ENCODE assay signal across 27 cellular contexts in genomic region chr1:179871940-179872339, GRCh38. TPM values are rescaled to one million over a fixed set of nuclear protein-coding genes. Genes with fewer than 3 reads are reported as not detected.
DNase-seq lines count a peak whose midpoint lies in the region; ATAC-seq and TF ChIP-seq lines count a peak whose summit lies in the region.
"Had no signal": no experiment of that assay in that cellular context is flagged by ENCODE, and none has a peak within 500 bp of the region (broad histone marks: within the 10 kb centered on the region; RNA-seq: fewer than 3 reads in every experiment).

No MANE protein-coding gene starts in this region.

- H3K9ac ChIP-seq in OCI-LY1 (ENCODE audit: low read length), result no peak overlapping the region; the same call in 1 of the 2 replicates
- H3K9ac ChIP-seq: neural progenitor cell, parathyroid adenoma had no signal

- no peak for ATAC-seq in right lobe of liver
- peak; percentile 79 to 87 for ATAC-seq in gastrocnemius medialis
- no peak for ATAC-seq in GM21360 (IDR thresholded peaks at IDR 0.05; ENCODE audit: unreplicated experiment)
- ATAC-seq: T-cell, WTC11 had no signal

- H2AFZ ChIP-seq in OCI-LY1 (ENCODE audit: low read length), result no peak overlapping the region
- H2AFZ ChIP-seq: neural progenitor cell, parathyroid adenoma had no signal

- H3K4me3 ChIP-seq in DOHH2 (ENCODE audit: low read length) (no peak overlapping the region), OCI-LY1 (ENCODE audit: low read depth, low read length, poor library complexity, severe bottlenecking) (peak overlapping the region; percentile 36), right lobe of liver (no peak overlapping the region), gastrocnemius medialis (peak overlapping the region in 2 of 4 donors; percentile 1 to 86), Peyer's patch (no peak overlapping the region)
- H3K4me3 ChIP-seq: esophagus muscularis mucosa, neural progenitor cell, right atrium auricular region, spleen, transverse colon had no signal

- no peak overlapping the region for H3K27ac ChIP-seq in DOHH2 (ENCODE audit: low read depth, low read length)
- peak overlapping the region; percentile 75 for H3K27ac ChIP-seq in OCI-LY1 (ENCODE audit: low read depth, low read length, poor library complexity, severe bottlenecking)
- peak overlapping the region in 2 of 3 donors; percentile 77 to 90 for H3K27ac ChIP-seq in right lobe of liver
- peak overlapping the region; percentile 67 to 87 (median 82) for H3K27ac ChIP-seq in gastrocnemius medialis
- H3K27ac ChIP-seq in Peyer's patch, result no peak overlapping the region
- no peak overlapping the region for H3K27ac ChIP-seq in caudate nucleus (ENCODE audit: low read depth, low read length)
- H3K27ac ChIP-seq: neural progenitor cell, parathyroid adenoma, right atrium auricular region, RWPE1, transverse colon had no signal

- H3K9me2 ChIP-seq in DOHH2 (replicated peaks; ENCODE audit: control insufficient read depth, low read length) (no peaks in the 10 kb centered on the region), OCI-LY1 (ENCODE audit: low read depth, low read length) (no peaks in the 10 kb centered on the region)

- H3K79me2 ChIP-seq in DOHH2 (ENCODE audit: control insufficient read depth, low read length) (peaks cover 88% of the 10 kb centered on the region), OCI-LY1 (ENCODE audit: insufficient read depth, low read length) (peaks cover 71% of the 10 kb centered on the region)
- H3K79me2 ChIP-seq: parathyroid adenoma had no signal

- in situ Hi-C loops in gastrocnemius medialis (cut with MboI; ENCODE audit: low sequenced_read_pairs in 4 of 4), result loop anchor here in 2 of 4 donors (10.0 kb wide), 2 partner anchors 83 to 293 kb away; partner anchors contain the start of gene CEP350 (in 1 of the 2)

- DNase-seq in right lobe of liver (no peak), gastrocnemius medialis (no peak), Peyer's patch (no peak), caudate nucleus (lab: John Stamatoyannopoulos, UW) (no peak)
- DNase-seq: activated CD4-positive, alpha-beta T cell treated with anti-CD3 and anti-CD28 coated beads, Interleukin-2, amount 50 U/mL, for 4 hours; activated naive CD4-positive, alpha-beta T cell; CD4-positive, CD25-positive, alpha-beta regulatory T cell; dermis blood vessel endothelial cell; foreskin fibroblast; HFFc6; mammary epithelial cell; NCI-H1048; NCI-H1694; NCI-H82; spleen; stimulated activated CD8-positive, alpha-beta memory T cell treated with anti-CD3 and anti-CD28 coated beads, Interleukin-4, amount 100 ng/mL, for 48 hours; T-cell; transverse colon had no signal

- WGBS in right lobe of liver (ENCODE audit: insufficient coverage, low coverage, low lambda C conversion rate, missing lambda C conversion rate), result 33% methylated on average over 1 of the region's 1 CpG

- H3K36me3 ChIP-seq in DOHH2 (ENCODE audit: control insufficient read depth, low read length) (peaks cover 61% of the 10 kb centered on the region), OCI-LY1 (ENCODE audit: insufficient read depth, low read length) (peaks cover 66% of the 10 kb centered on the region), right lobe of liver (peaks cover 0 to 34% (median 15%) of the 10 kb centered on the region in 4 donors), gastrocnemius medialis (peaks cover 0 to 50% of the 10 kb centered on the region in 2 donors), Peyer's patch (peaks cover 0 to 42% (median 0%) of the 10 kb centered on the region in 3 donors)
- H3K36me3 ChIP-seq: neural progenitor cell had no signal

- TF ChIP-seq CTCF in DOHH2 (IDR thresholded peaks at IDR 0.05; ENCODE audit: low read depth, low read length, poor library complexity, severe bottlenecking) (no peak), OCI-LY1 (IDR thresholded peaks at IDR 0.05; ENCODE audit: low read length) (no peak), right lobe of liver (IDR thresholded peaks at IDR 0.05) (no peak), gastrocnemius medialis (IDR thresholded peaks at IDR 0.05 in 4 of 5, conservative IDR thresholded peaks at IDR 0.05 in 1 of 5) (no peak), Peyer's patch (IDR thresholded peaks at IDR 0.05) (no peak)

- H3K4me2 ChIP-seq in DOHH2 (ENCODE audit: low read length) (peak overlapping the region; percentile 42), OCI-LY1 (ENCODE audit: low read length) (peak overlapping the region; percentile 45)
- H3K4me2 ChIP-seq: neural progenitor cell had no signal

- H3F3A ChIP-seq in DOHH2 (ENCODE audit: control insufficient read depth, insufficient read depth) (peaks cover 4% of the 10 kb centered on the region; the same call in 1 of the 2 replicates), OCI-LY1 (ENCODE audit: insufficient read depth, low read length) (no peaks in the 10 kb centered on the region)

- H3K27me3 ChIP-seq in DOHH2 (ENCODE audit: control insufficient read depth, low read length), result no peaks in the 10 kb centered on the region
- no peaks in the 10 kb centered on the region for H3K27me3 ChIP-seq in OCI-LY1 (ENCODE audit: insufficient read depth, low read length)
- no peaks in the 10 kb centered on the region for H3K27me3 ChIP-seq in right lobe of liver
- H3K27me3 ChIP-seq in gastrocnemius medialis, result no peaks in the 10 kb centered on the region
- no peaks in the 10 kb centered on the region for H3K27me3 ChIP-seq in Peyer's patch
- H3K27me3 ChIP-seq: esophagus muscularis mucosa, neural progenitor cell, right atrium auricular region, spleen, transverse colon had no signal

- TF ChIP-seq POLR2A in right lobe of liver (IDR thresholded peaks at IDR 0.05) (no peak), gastrocnemius medialis (IDR thresholded peaks at IDR 0.05) (no peak), Peyer's patch (IDR thresholded peaks at IDR 0.05) (no peak)

- H3K4me1 ChIP-seq in DOHH2 (ENCODE audit: control insufficient read depth, low read length) (peaks cover 50% of the 10 kb centered on the region), OCI-LY1 (ENCODE audit: insufficient read depth, low read length, severe bottlenecking) (peaks cover 45% of the 10 kb centered on the region), right lobe of liver (peaks cover 0 to 45% (median 14%) of the 10 kb centered on the region in 4 donors), gastrocnemius medialis (peaks cover 53 to 68% of the 10 kb centered on the region in 2 donors), Peyer's patch (peaks cover 0 to 48% (median 3%) of the 10 kb centered on the region in 4 donors)

- intact Hi-C loops in right lobe of liver (cut with DNase I) (no loop called here), gastrocnemius medialis (cut with DNase I; ENCODE audit: low total_unique reads) (no loop called here)

- H3K9me3 ChIP-seq in DOHH2 (ENCODE audit: control insufficient read depth, insufficient read depth, low read length) (no peaks in the 10 kb centered on the region), OCI-LY1 (ENCODE audit: low read length) (no peaks in the 10 kb centered on the region), right lobe of liver (no peaks in the 10 kb centered on the region), gastrocnemius medialis (no peaks in the 10 kb centered on the region), Peyer's patch (no peaks in the 10 kb centered on the region)
- H3K9me3 ChIP-seq: esophagus muscularis mucosa, right atrium auricular region, spleen, transverse colon had no signal

- H4K20me1 ChIP-seq in DOHH2 (ENCODE audit: control insufficient read depth, insufficient read depth, low read depth, low read length), result peaks cover 3% of the 10 kb centered on the region; the same call in 1 of the 2 replicates
- no peaks in the 10 kb centered on the region for H4K20me1 ChIP-seq in OCI-LY1 (ENCODE audit: insufficient read depth, low read length)

RNA-seq across cellular contexts. Expression of gene TOR1AIP2, which starts 5.7 kb away (rescaled TPM):
- total RNA-seq in right lobe of liver (100 to 1,000 TPM in 2 of 6 experiments, 10 to 100 TPM in 4; 73.3 to 140 (median 90.4) TPM), gastrocnemius medialis (100 to 1,000 TPM in 3 of 4 donors, 10 to 100 TPM in 1; 78.7 to 274 (median 129) TPM), Peyer's patch (100 to 1,000 TPM in 3 of 4 donors, 10 to 100 TPM in 1; 45.4 to 314 (median 218) TPM)

RNA-seq across cellular contexts. Expression of gene TOR1AIP1, which starts 10.1 kb away (rescaled TPM):
- total RNA-seq in right lobe of liver (10 to 100 TPM; 18.0 to 31.2 (median 23.0) TPM), gastrocnemius medialis (100 to 1,000 TPM in 1 of 4 donors, 10 to 100 TPM in 3; 66.1 to 148 (median 68.8) TPM), Peyer's patch (10 to 100 TPM; 24.7 to 41.3 (median 30.0) TPM)

Comparison
In these comparisons a context has a peak if more than half of its experiments do, and no peak if none do; other contexts are left out.
1. H3K27ac ChIP-seq: peak in OCI-LY1 (single experiment), right lobe of liver (2 of 3) and gastrocnemius medialis (4 of 4); none in DOHH2 (single experiment), Peyer's patch (0 of 4) and caudate nucleus (single experiment).
2. ATAC-seq: peak in gastrocnemius medialis (2 of 2); none in right lobe of liver (0 of 4) and GM21360 (single experiment).